ENCODE assay signal across 14 cellular contexts in the genomic region with DNA sequence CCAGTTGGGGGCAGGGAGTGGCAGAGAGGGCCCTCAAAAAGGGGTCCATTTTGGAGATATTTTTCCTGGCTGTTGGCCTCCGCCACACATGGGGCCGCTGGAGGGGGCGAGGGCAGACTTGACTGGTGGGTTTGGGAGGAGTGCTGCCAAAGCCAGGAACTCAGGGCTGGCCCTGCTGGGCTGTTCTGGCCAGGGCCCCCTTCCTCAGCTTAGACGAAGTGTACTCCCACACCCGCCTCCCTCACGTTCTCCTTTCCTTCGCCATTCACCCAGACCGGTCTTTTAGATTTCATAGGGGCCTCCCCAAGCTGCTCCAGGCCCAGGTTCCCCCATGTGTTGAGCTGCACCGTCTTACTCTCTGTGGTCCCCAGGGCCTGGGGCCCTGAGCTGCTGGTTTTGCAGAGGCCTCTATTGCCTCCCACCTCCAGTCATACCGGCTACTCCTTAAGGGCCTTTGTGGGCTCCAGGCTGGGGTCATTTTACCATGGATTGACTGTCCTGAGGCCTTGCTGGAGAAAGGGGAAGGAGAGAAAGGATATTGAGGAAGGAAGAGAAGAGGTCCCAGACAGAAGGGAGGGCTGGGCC. TPM values are rescaled to one million over a fixed set of nuclear protein-coding genes. Genes with fewer than 3 reads are reported as not detected.
DNase-seq lines count a peak whose midpoint lies in the region; ATAC-seq, FAIRE-seq and TF ChIP-seq lines count a peak whose summit lies in the region.
"Had no signal": no experiment of that assay in that cellular context is flagged by ENCODE, and none has a peak within 500 bp of the region (broad histone marks: within the 10 kb centered on the region; RNA-seq: fewer than 3 reads in every experiment).

No MANE protein-coding gene starts in this region.

- H3K27me3 ChIP-seq in bronchial epithelial cell (ENCODE audit: control insufficient read depth, insufficient read depth, low read length) (no peaks in the 10 kb centered on the region), WERI-Rb-1 (ENCODE audit: insufficient read depth, low read depth, severe bottlenecking) (no peaks in the 10 kb centered on the region)

- H3K4me3 ChIP-seq in bronchial epithelial cell (ENCODE audit: low read depth, low read length) = peak overlapping the region; percentile 47
- H3K4me3 ChIP-seq in WERI-Rb-1 (ENCODE audit: low read depth, low read length) = no peak overlapping the region

- H3K4me1 Mint-ChIP-seq in stimulated activated naive CD8-positive, alpha-beta T cell treated with anti-CD3 and anti-CD28 coated beads, Interleukin-15, amount 100 ng/mL, for 72 hours = peaks cover 6% of the 10 kb centered on the region
- H3K4me1 Mint-ChIP-seq in mesothelial cell of epicardium = peaks cover 44% of the 10 kb centered on the region
- H3K4me1 Mint-ChIP-seq: activated naive CD8-positive, alpha-beta T cell treated with anti-CD3 and anti-CD28 coated beads for 36 hours; endodermal cell had no signal

- no peaks in the 10 kb centered on the region for H3K9me3 ChIP-seq in WERI-Rb-1 (ENCODE audit: severe bottlenecking)
- H3K9me3 ChIP-seq: gastrocnemius medialis had no signal

- TF ChIP-seq CTCF in bronchial epithelial cell (IDR thresholded peaks at IDR 0.05; ENCODE audit: insufficient read depth, low read length, severe bottlenecking) = no peak
- no peak for TF ChIP-seq CTCF in mesothelial cell of epicardium (IDR thresholded peaks at IDR 0.05; ENCODE audit: unreplicated experiment)
- no peak for TF ChIP-seq CTCF in WERI-Rb-1 (IDR thresholded peaks at IDR 0.05; ENCODE audit: low read depth, low read length)

- H3K36me3 ChIP-seq in bronchial epithelial cell (ENCODE audit: control insufficient read depth, insufficient read depth, low read length) (peaks cover 4% of the 10 kb centered on the region), WERI-Rb-1 (no peaks in the 10 kb centered on the region)
- H3K36me3 ChIP-seq: gastrocnemius medialis had no signal

- H3K36me3 Mint-ChIP-seq in mesothelial cell of epicardium = peaks cover 4% of the 10 kb centered on the region
- H3K36me3 Mint-ChIP-seq: activated naive CD8-positive, alpha-beta T cell treated with anti-CD3 and anti-CD28 coated beads for 36 hours had no signal

- H3K27me3 Mint-ChIP-seq in stimulated activated naive CD8-positive, alpha-beta T cell treated with anti-CD3 and anti-CD28 coated beads, Interleukin-15, amount 100 ng/mL, for 72 hours = peaks cover 75% of the 10 kb centered on the region
- H3K27me3 Mint-ChIP-seq in mesothelial cell of epicardium (ENCODE audit: low read depth) = peaks cover 44% of the 10 kb centered on the region

- H3K4me3 Mint-ChIP-seq in stimulated activated naive CD8-positive, alpha-beta T cell treated with anti-CD3 and anti-CD28 coated beads, Interleukin-15, amount 100 ng/mL, for 72 hours = no peak overlapping the region
- peak overlapping the region; percentile 52 for H3K4me3 Mint-ChIP-seq in mesothelial cell of epicardium
- H3K4me3 Mint-ChIP-seq: activated naive CD8-positive, alpha-beta T cell treated with anti-CD3 and anti-CD28 coated beads for 36 hours had no signal

- no peaks in the 10 kb centered on the region for H3K9me3 Mint-ChIP-seq in stimulated activated naive CD8-positive, alpha-beta T cell treated with anti-CD3 and anti-CD28 coated beads, Interleukin-15, amount 100 ng/mL, for 72 hours
- no peaks in the 10 kb centered on the region for H3K9me3 Mint-ChIP-seq in mesothelial cell of epicardium
- H3K9me3 Mint-ChIP-seq: activated naive CD8-positive, alpha-beta T cell treated with anti-CD3 and anti-CD28 coated beads for 36 hours; endodermal cell had no signal

- H3K27ac Mint-ChIP-seq in stimulated activated naive CD8-positive, alpha-beta T cell treated with anti-CD3 and anti-CD28 coated beads, Interleukin-15, amount 100 ng/mL, for 72 hours = no peak overlapping the region
- peak overlapping the region; percentile 33 for H3K27ac Mint-ChIP-seq in mesothelial cell of epicardium
- H3K27ac Mint-ChIP-seq: activated naive CD8-positive, alpha-beta T cell treated with anti-CD3 and anti-CD28 coated beads for 36 hours; endodermal cell had no signal

- ATAC-seq in stimulated activated naive CD8-positive, alpha-beta T cell treated with anti-CD3 and anti-CD28 coated beads, Interleukin-15, amount 100 ng/mL, for 72 hours = peak; percentile 18
- ATAC-seq in stimulated activated naive CD8-positive, alpha-beta T cell treated with anti-CD3 and anti-CD28 coated beads, Interleukin-15, Interleukin-2, amounts not matched to agents 100 U/mL and 50 U/mL, for 24 hours = no peak
- ATAC-seq in HG03469 (IDR thresholded peaks at IDR 0.05; ENCODE audit: unreplicated experiment) (no peak), left ventricle myocardium superior (no peak)
- ATAC-seq: gastrocnemius medialis had no signal

- intact Hi-C loops in left ventricle myocardium superior (cut with micrococcal nuclease) = no loop called here

- H3K27ac ChIP-seq in WERI-Rb-1 = no peak overlapping the region
- H3K27ac ChIP-seq: gastrocnemius medialis had no signal

- peak; percentile 18 for FAIRE-seq in bronchial epithelial cell (lab: Jason Lieb, UNC)

- no peak for DNase-seq in stimulated activated naive CD8-positive, alpha-beta T cell treated with anti-CD3 and anti-CD28 coated beads, Interleukin-15, amount 100 ng/mL, for 72 hours
- no peak for DNase-seq in stimulated activated naive CD8-positive, alpha-beta T cell treated with anti-CD3 and anti-CD28 coated beads, Interleukin-15, Interleukin-2, amounts not matched to agents 100 U/mL and 50 U/mL, for 24 hours
- DNase-seq in bronchial epithelial cell (ENCODE audit: low read depth) = no peak
- no peak for DNase-seq in mesothelial cell of epicardium (ENCODE audit: low spot score in 2 of 2, unreplicated experiment in 2 of 2)
- DNase-seq in left ventricle myocardium superior = no peak
- DNase-seq in T-helper 2 cell = no peak
- no peak for DNase-seq in WERI-Rb-1
- DNase-seq: activated naive CD8-positive, alpha-beta T cell treated with anti-CD3 and anti-CD28 coated beads for 36 hours; activated T-cell treated with anti-CD3 and anti-CD28 coated beads for 4 hours; gastrocnemius medialis; NCI-H2081 treated with DMSO at 0.1 percent for 48 hours had no signal

RNA-seq across cellular contexts. Expression of a gene that starts 1.3 kb away (rescaled TPM):
- total RNA-seq in bronchial epithelial cell = 532 and 895 TPM in 2 replicates
- total RNA-seq in mesothelial cell of epicardium = 85.5 to 90.3 TPM (median 86.6 TPM) in 3 replicates
- total RNA-seq in left ventricle myocardium superior = 0.69 TPM

RNA-seq across cellular contexts. Expression of a gene that starts 40.1 kb away (rescaled TPM):
- 0.26 TPM in 2 replicates for total RNA-seq in bronchial epithelial cell
- total RNA-seq in mesothelial cell of epicardium = 0.16 TPM in 1 of 3 replicates, not detected in the others
- not detected for total RNA-seq in left ventricle myocardium superior
- total RNA-seq: activated naive CD8-positive, alpha-beta T cell treated with anti-CD3 and anti-CD28 coated beads for 36 hours; endodermal cell had no signal

RNA-seq across cellular contexts. Expression of a gene that starts 42.5 kb away (rescaled TPM):
- total RNA-seq in bronchial epithelial cell = 14.7 and 66.4 TPM in 2 replicates
- total RNA-seq in mesothelial cell of epicardium = 2.7 to 3.0 TPM (median 3.0 TPM) in 3 replicates
- total RNA-seq in left ventricle myocardium superior = not detected
- total RNA-seq: activated naive CD8-positive, alpha-beta T cell treated with anti-CD3 and anti-CD28 coated beads for 36 hours; T-helper 2 cell treated with Interferon-gamma antibody and Interleukin-4, amounts not matched to agents 100 ng/mL and 5 ng/mL, for 36 hours had no signal

RNA-seq across cellular contexts. Expression of a gene that starts 57.0 kb away (rescaled TPM):
- total RNA-seq in bronchial epithelial cell (0.13 and 0.26 TPM in 2 replicates), mesothelial cell of epicardium (0.16 TPM in 1 of 3 replicates, not detected in the others), left ventricle myocardium superior (not detected)
- total RNA-seq: activated naive CD8-positive, alpha-beta T cell treated with anti-CD3 and anti-CD28 coated beads for 36 hours; endodermal cell; gastrocnemius medialis had no signal

Comparison
In these comparisons a context has a peak if more than half of its experiments do, and no peak if none do; other contexts are left out.
1. RNA of a gene that starts 1.3 kb away (total RNA-seq): 532 to 895 TPM in bronchial epithelial cell and 85.5 to 90.3 TPM in mesothelial cell of epicardium; 0.69 TPM in left ventricle myocardium superior (single experiment); every median in the first group is over 10 times any median in the second.